In genomic region chr2:10525573-10526265, GRCh38 we compare ENCODE assay signal across 1 cellular context.
TF ChIP-seq lines count a peak whose summit lies in the region.

No MANE protein-coding gene starts in this region.

TF ChIP-seq in H1, 55 proteins besides CTCF, POLR2A, EP300 and RAD21:
- TF ChIP-seq YY1 (IDR thresholded peaks at IDR 0.05; ENCODE audit: low read depth, low read length) (no peak), NANOG (IDR thresholded peaks at IDR 0.05; ENCODE audit: insufficient read depth, low read depth, low read length, poor library complexity, severe bottlenecking) (no peak), JUN (IDR thresholded peaks at IDR 0.05; ENCODE audit: low read depth, low read length) (no peak), KDM5A (IDR thresholded peaks at IDR 0.05; ENCODE audit: low read length) (no peak), E2F6 (IDR thresholded peaks at IDR 0.05) (no peak)
